8 cellular contexts compared by ENCODE assay signal in genomic region chr3:72938471-72939265, GRCh38. TPM values are rescaled to one million over a fixed set of nuclear protein-coding genes. Genes with fewer than 3 reads are reported as not detected.
DNase-seq lines count a peak whose midpoint lies in the region; ATAC-seq, FAIRE-seq and TF ChIP-seq lines count a peak whose summit lies in the region.

No MANE protein-coding gene starts in this region.

- no peaks in the 10 kb centered on the region for H4K20me1 ChIP-seq in fibroblast of lung (ENCODE audit: control insufficient read depth, extremely low read depth, insufficient read depth, low read length)

- H3K9ac ChIP-seq in fibroblast of lung (ENCODE audit: insufficient read depth, low read length), result no peak overlapping the region

- no peak overlapping the region for H3K4me3 ChIP-seq in AG09309 (ENCODE audit: control insufficient read depth, low read depth, low read length)
- no peak overlapping the region for H3K4me3 ChIP-seq in GM12865 (ENCODE audit: low read depth, low read length)
- peak overlapping the region in 2 of 4 experiments; percentile 23 to 37 for H3K4me3 ChIP-seq in fibroblast of lung (replicated peaks in 1 of 4; ENCODE audit: control extremely low read depth in 1 of 4, insufficient read depth in 1 of 4, low read depth in 3 of 4, low read length in 4 of 4)

- CTCF ChIA-PET in HEK293T (lab: Yijun Ruan, JAX), result interaction anchor here (0.6 to 2.4 kb wide), 2 partner anchors 20 to 118 kb away, joined by 3 to 7 read pairs; no protein-coding TSS in a partner anchor

- H3K27ac Mint-ChIP-seq in natural killer cell treated with Interleukin-12 subunit alpha and Interleukin-12 subunit beta and Interleukin-15 and Interleukin-18, amount 100 ng/mL, for 72 hours, result no peak overlapping the region

- no peaks in the 10 kb centered on the region for H3K27me3 ChIP-seq in fibroblast of lung (ENCODE audit: control insufficient read depth, insufficient read depth, low read length)

- peak; percentile 98 for DNase-seq in AG09309 (ENCODE audit: low read depth)
- peak; percentile 65 for DNase-seq in GM12865 (ENCODE audit: low read depth)
- peak; percentile 63 for DNase-seq in HEK293T (ENCODE audit: extremely low spot score)
- peak; percentile 1 for DNase-seq in NCI-H1694 (lab: John Stamatoyannopoulos, UW)
- peak; percentile 98 to 99 for DNase-seq in fibroblast of lung (ENCODE audit: low read depth in 2 of 2)
- DNase-seq in natural killer cell treated with Interleukin-12 subunit alpha and Interleukin-12 subunit beta and Interleukin-15 and Interleukin-18, amount 100 ng/mL, for 72 hours (ENCODE audit: low spot score), result no peak

- H3K79me2 ChIP-seq in fibroblast of lung (ENCODE audit: control insufficient read depth, insufficient read depth, low read length), result no peaks in the 10 kb centered on the region

- H3K4me1 ChIP-seq in fibroblast of lung (ENCODE audit: control insufficient read depth, extremely low read depth, insufficient read depth, low read length), result no peaks in the 10 kb centered on the region

- FAIRE-seq in TTC549 (lab: Jason Lieb, UNC), result peak; percentile 87

- ATAC-seq in natural killer cell treated with Interleukin-12 subunit alpha and Interleukin-12 subunit beta and Interleukin-15 and Interleukin-18, amount 100 ng/mL, for 72 hours, result peak; percentile 81 to 85
- ATAC-seq in HG02970 (IDR thresholded peaks at IDR 0.05; ENCODE audit: low FRiP score, unreplicated experiment), result no peak

- H3K4me2 ChIP-seq in fibroblast of lung (ENCODE audit: extremely low read depth, insufficient read depth, low read length), result peak overlapping the region; percentile 30

- no peaks in the 10 kb centered on the region for H3K9me3 ChIP-seq in fibroblast of lung (ENCODE audit: control insufficient read depth, insufficient read depth, low read depth, low read length)

- no peak overlapping the region for H3K4me3 Mint-ChIP-seq in natural killer cell treated with Interleukin-12 subunit alpha and Interleukin-12 subunit beta and Interleukin-15 and Interleukin-18, amount 100 ng/mL, for 72 hours

- peaks cover 5 to 11% of the 10 kb centered on the region in 2 donors for H3K27me3 Mint-ChIP-seq in natural killer cell treated with Interleukin-12 subunit alpha and Interleukin-12 subunit beta and Interleukin-15 and Interleukin-18, amount 100 ng/mL, for 72 hours

- H2AFZ ChIP-seq in fibroblast of lung (ENCODE audit: low read length), result peak overlapping the region; percentile 70

- H3K36me3 ChIP-seq in fibroblast of lung (ENCODE audit: control insufficient read depth, insufficient read depth, low read length), result no peaks in the 10 kb centered on the region

- TF ChIP-seq CTCF in AG09309 (IDR thresholded peaks at IDR 0.05; ENCODE audit: control insufficient read depth, insufficient read depth, low read depth, low read length, missing control alignments) (peak; percentile 54), GM12865 (IDR thresholded peaks at IDR 0.05; ENCODE audit: insufficient read depth, low read depth, low read length, missing control alignments) (peak; percentile 33), fibroblast of lung (conservative IDR thresholded peaks at IDR 0.05 in 1 of 2, IDR thresholded peaks at IDR 0.05 in 1 of 2; ENCODE audit: low read depth in 1 of 2, low read length in 2 of 2) (peak; percentile 66 to 70)

- H3K27ac ChIP-seq in fibroblast of lung (ENCODE audit: insufficient read depth, low read length), result peak overlapping the region; percentile 27

- H3K4me1 Mint-ChIP-seq in natural killer cell treated with Interleukin-12 subunit alpha and Interleukin-12 subunit beta and Interleukin-15 and Interleukin-18, amount 100 ng/mL, for 72 hours (ENCODE audit: low read depth in 2 of 2), result peaks cover 0 to 3% of the 10 kb centered on the region in 2 donors

- no peaks in the 10 kb centered on the region for H3K36me3 Mint-ChIP-seq in natural killer cell treated with Interleukin-12 subunit alpha and Interleukin-12 subunit beta and Interleukin-15 and Interleukin-18, amount 100 ng/mL, for 72 hours

- POLR2A ChIA-PET in HEK293T (lab: Yijun Ruan, JAX), result no interaction called here

- no peaks in the 10 kb centered on the region for H3K9me3 Mint-ChIP-seq in natural killer cell treated with Interleukin-12 subunit alpha and Interleukin-12 subunit beta and Interleukin-15 and Interleukin-18, amount 100 ng/mL, for 72 hours

TF ChIP-seq in HEK293T, 16 proteins besides CTCF, POLR2A, EP300 and RAD21:
- TF ChIP-seq NFRKB (IDR thresholded peaks at IDR 0.05) (no peak), L3MBTL2 (conservative IDR thresholded peaks at IDR 0.05) (no peak), SUZ12 (IDR thresholded peaks at IDR 0.05) (no peak), FOXK2 (IDR thresholded peaks at IDR 0.05) (no peak), ARNT (IDR thresholded peaks at IDR 0.05) (no peak)

RNA-seq across cellular contexts. Expression of gene GXYLT2, which starts 50.8 kb away (rescaled TPM):
- total RNA-seq in fibroblast of lung, result 6.6 and 14.1 TPM in 2 replicates
- 13.7 and 25.9 TPM in 2 replicates for polyA plus RNA-seq in fibroblast of lung
- polyA plus RNA-seq in fibroblast of lung (2012), result 5.8 and 13.3 TPM in 2 replicates
- polyA minus RNA-seq in fibroblast of lung (ENCODE audit: low replicate concordance), result 16.2 and 29.8 TPM in 2 replicates
- not detected for total RNA-seq in natural killer cell treated with Interleukin-12 subunit alpha and Interleukin-12 subunit beta and Interleukin-15 and Interleukin-18, amount 100 ng/mL, for 72 hours

RNA-seq across cellular contexts. Expression of gene PPP4R2, which starts 57.9 kb away (rescaled TPM):
- total RNA-seq in fibroblast of lung, result 65.6 and 86.5 TPM in 2 replicates
- 26.6 and 35.5 TPM in 2 replicates for polyA plus RNA-seq in fibroblast of lung
- polyA plus RNA-seq in fibroblast of lung (2012), result 25.0 and 32.5 TPM in 2 replicates
- polyA minus RNA-seq in fibroblast of lung (ENCODE audit: low replicate concordance), result 0.26 and 1.1 TPM in 2 replicates
- total RNA-seq in natural killer cell treated with Interleukin-12 subunit alpha and Interleukin-12 subunit beta and Interleukin-15 and Interleukin-18, amount 100 ng/mL, for 72 hours, result 100 to 1,000 TPM; 126 to 128 TPM
